Comparison of ENCODE assay signal across 22 cellular contexts in the genomic region with DNA sequence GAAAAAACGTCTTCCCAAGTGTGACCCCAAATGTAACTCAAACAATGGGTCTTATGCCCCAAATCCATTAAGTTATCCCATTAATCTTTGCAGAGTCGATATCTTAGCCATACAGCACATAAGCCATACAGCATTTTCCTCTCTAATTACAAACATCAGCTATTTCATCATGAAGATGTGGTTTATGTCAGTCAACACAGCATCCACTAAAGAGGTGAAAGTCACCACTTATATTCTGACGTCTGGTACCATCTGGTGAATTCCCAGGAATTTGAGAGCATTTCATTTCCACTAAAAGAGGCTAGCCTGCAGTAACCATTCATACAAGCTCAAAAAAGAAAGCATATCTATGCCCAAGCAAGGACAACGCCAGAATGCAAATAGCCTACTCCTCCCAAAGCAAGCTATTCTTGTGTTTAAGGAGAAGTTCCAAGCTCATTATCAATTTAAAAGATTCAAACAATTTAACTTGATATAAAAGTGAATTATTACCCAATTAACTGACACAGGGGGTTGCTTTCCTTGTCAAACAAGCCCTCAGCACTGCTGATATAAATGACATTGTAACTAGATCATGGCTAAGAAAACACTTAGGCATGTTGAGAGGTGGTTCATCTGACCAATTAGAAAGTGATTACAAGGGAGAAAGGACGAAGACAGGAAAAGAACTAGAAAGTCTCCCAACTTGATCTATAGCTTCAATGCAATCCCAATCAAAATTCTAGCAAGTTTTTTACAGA.
DNase-seq lines count a peak whose midpoint lies in the region.
"Had no signal": no experiment of that assay in that cellular context is flagged by ENCODE, and none has a peak within 500 bp of the region (broad histone marks: within the 10 kb centered on the region; RNA-seq: fewer than 3 reads in every experiment).

No MANE protein-coding gene starts in this region.

- POLR2A ChIA-PET in activated CD4-positive, alpha-beta T cell treated with anti-CD3 and anti-CD28 coated beads, Interleukin-2, amount 10 ng/mL, durations not matched to agents 7 days and 5 days (lab: Charles Lee) = interaction anchor here (0.6 kb wide), 1 partner anchor 29 kb away, joined by 6 read pairs; no protein-coding TSS in a partner anchor

- no peak overlapping the region for H3K4me3 Mint-ChIP-seq in activated CD4-positive, alpha-beta T cell treated with anti-CD3 and anti-CD28 coated beads, Interleukin-2, amount 10 ng/mL, durations not matched to agents 7 days and 5 days
- H3K4me3 Mint-ChIP-seq: CD4-positive, alpha-beta memory T cell; T-helper 17 cell had no signal

- no peaks in the 10 kb centered on the region for H3K4me1 Mint-ChIP-seq in activated CD4-positive, alpha-beta T cell treated with anti-CD3 and anti-CD28 coated beads, Interleukin-2, amount 10 ng/mL, durations not matched to agents 7 days and 5 days
- H3K4me1 Mint-ChIP-seq: CD4-positive, alpha-beta memory T cell; T-helper 17 cell had no signal

- CTCF ChIA-PET in activated CD4-positive, alpha-beta T cell treated with anti-CD3 and anti-CD28 coated beads, Interleukin-2, amount 10 ng/mL, durations not matched to agents 7 days and 5 days (lab: Charles Lee) = no interaction called here

- H3K27ac Mint-ChIP-seq in activated CD4-positive, alpha-beta T cell treated with anti-CD3 and anti-CD28 coated beads, Interleukin-2, amount 10 ng/mL, durations not matched to agents 7 days and 5 days = no peak overlapping the region
- H3K27ac Mint-ChIP-seq: CD4-positive, alpha-beta memory T cell; T-helper 17 cell had no signal

- no peaks in the 10 kb centered on the region for H3K9me3 Mint-ChIP-seq in activated CD4-positive, alpha-beta T cell treated with anti-CD3 and anti-CD28 coated beads, Interleukin-2, amount 10 ng/mL, durations not matched to agents 7 days and 5 days
- H3K9me3 Mint-ChIP-seq: CD4-positive, alpha-beta memory T cell had no signal

- peak; percentile 63 for DNase-seq in DMS 273 (lab: John Stamatoyannopoulos, UW; ENCODE audit: unreplicated experiment)
- peak; percentile 41 for DNase-seq in DMS53 (lab: John Stamatoyannopoulos, UW)
- DNase-seq in NCI-H187 treated with DMSO at 0.1 percent for 48 hours (lab: John Stamatoyannopoulos, UW) = peak; percentile 60
- DNase-seq in NCI-H82 treated with DMSO at 0.1 percent for 48 hours (lab: John Stamatoyannopoulos, UW; ENCODE audit: unreplicated experiment) = peak; percentile 32
- no peak for DNase-seq in AG08395 (ENCODE audit: low spot score)
- DNase-seq in activated CD4-positive, alpha-beta T cell treated with anti-CD3 and anti-CD28 coated beads, Interleukin-2, amount 10 ng/mL, durations not matched to agents 7 days and 5 days = no peak
- DNase-seq in amygdala (lab: John Stamatoyannopoulos, UW) = no peak
- DNase-seq: Caco-2; CD4-positive, alpha-beta memory T cell; EL; GF-D8; Kasumi-1; MG63; NCI-H146; NCI-H2081 treated with DMSO at 0.1 percent for 48 hours; NCI-H2227 treated with DMSO at 0.1 percent for 48 hours; NCI-H526 treated with DMSO at 0.1 percent for 48 hours; OCI-M1; RPMI8226; SHP77; SW 1271; T-helper 17 cell had no signal

- H3K27me3 Mint-ChIP-seq in activated CD4-positive, alpha-beta T cell treated with anti-CD3 and anti-CD28 coated beads, Interleukin-2, amount 10 ng/mL, durations not matched to agents 7 days and 5 days = peaks cover 2% of the 10 kb centered on the region

- H3K36me3 Mint-ChIP-seq in activated CD4-positive, alpha-beta T cell treated with anti-CD3 and anti-CD28 coated beads, Interleukin-2, amount 10 ng/mL, durations not matched to agents 7 days and 5 days (ENCODE audit: low read depth) = no peaks in the 10 kb centered on the region
- H3K36me3 Mint-ChIP-seq: CD4-positive, alpha-beta memory T cell had no signal

Comparison
In these comparisons a context has a peak if more than half of its experiments do, and no peak if none do; other contexts are left out.
1. DNase-seq: peak in DMS 273 (single experiment), DMS53 (single experiment), NCI-H187 treated with DMSO at 0.1 percent for 48 hours (single experiment) and NCI-H82 treated with DMSO at 0.1 percent for 48 hours (single experiment); none in AG08395 (single experiment), activated CD4-positive, alpha-beta T cell treated with anti-CD3 and anti-CD28 coated beads, Interleukin-2, amount 10 ng/mL, durations not matched to agents 7 days and 5 days (single experiment) and amygdala (0 of 56).